18 cellular contexts compared by ENCODE assay signal in genomic region chr11:18054511-18055103, GRCh38. TPM values are rescaled to one million over a fixed set of nuclear protein-coding genes. Genes with fewer than 3 reads are reported as not detected.
"Had no signal": no experiment of that assay in that cellular context is flagged by ENCODE, and none has a peak within 500 bp of the region (broad histone marks: within the 10 kb centered on the region; RNA-seq: fewer than 3 reads in every experiment).

No MANE protein-coding gene starts in this region.

- H3K9me3 ChIP-seq: lower lobe of right lung, pancreas, right lobe of liver, transverse colon, upper lobe of right lung, uterus had no signal

- FAIRE-seq: keratinocyte had no signal

- H3K4me3 ChIP-seq: dorsolateral prefrontal cortex, lower lobe of right lung, pancreas, right lobe of liver, transverse colon, upper lobe of right lung, uterus had no signal

- H3K27me3 Mint-ChIP-seq: stimulated activated naive B cell treated with anti-CD40 and anti-IgM and Interleukin-4, amounts not matched to agents 10 μg/mL and 1 μg/mL and 100 μg/mL, for 72 hours; stimulated activated naive CD8-positive, alpha-beta T cell treated with anti-CD3 and anti-CD28 coated beads, Interleukin-15, Interleukin-2, amounts not matched to agents 100 ng/mL and 50 ng/mL, for 24 hours had no signal

- H3K4me3 Mint-ChIP-seq: natural killer cell; stimulated activated naive B cell treated with anti-CD40 and anti-IgM and Interleukin-4, amounts not matched to agents 10 μg/mL and 1 μg/mL and 100 μg/mL, for 72 hours; stimulated activated naive CD8-positive, alpha-beta T cell treated with anti-CD3 and anti-CD28 coated beads, Interleukin-15, Interleukin-2, amounts not matched to agents 100 ng/mL and 50 ng/mL, for 24 hours had no signal

- H3K36me3 ChIP-seq: lower lobe of right lung, pancreas, right lobe of liver, transverse colon, upper lobe of right lung, uterus had no signal

- H3K4me1 ChIP-seq: lower lobe of right lung, pancreas, right lobe of liver, transverse colon, upper lobe of right lung, uterus had no signal

- H3K27ac Mint-ChIP-seq: natural killer cell; stimulated activated naive B cell treated with anti-CD40 and anti-IgM and Interleukin-4, amounts not matched to agents 10 μg/mL and 1 μg/mL and 100 μg/mL, for 72 hours; stimulated activated naive CD8-positive, alpha-beta T cell treated with anti-CD3 and anti-CD28 coated beads, Interleukin-15, Interleukin-2, amounts not matched to agents 100 ng/mL and 50 ng/mL, for 24 hours had no signal

- DNase-seq: dorsolateral prefrontal cortex; effector CD4-positive, alpha-beta T cell; hypothalamus; left ventricle myocardium superior; lower lobe of right lung; natural killer cell; occipital lobe; pancreas; right lobe of liver; stimulated activated CD4-positive, alpha-beta T cell treated with anti-CD3 and anti-CD28 coated beads, Interleukin-15, amount 100 ng/mL, for 24 hours; stimulated activated CD4-positive, alpha-beta T cell treated with anti-CD3 and anti-CD28 coated beads, Interleukin-2, amount 100 ng/mL, for 48 hours; stimulated activated naive B cell treated with anti-CD40 and anti-IgM and Interleukin-4, amounts not matched to agents 10 μg/mL and 1 μg/mL and 100 μg/mL, for 72 hours; transverse colon; upper lobe of right lung; uterus had no signal

- ATAC-seq: left ventricle myocardium superior; lower lobe of right lung; natural killer cell; pancreas; right lobe of liver; stimulated activated naive B cell treated with anti-CD40 and anti-IgM and Interleukin-4, amounts not matched to agents 10 μg/mL and 1 μg/mL and 100 μg/mL, for 72 hours; upper lobe of right lung had no signal

- H3K9me3 Mint-ChIP-seq: natural killer cell; stimulated activated naive B cell treated with anti-CD40 and anti-IgM and Interleukin-4, amounts not matched to agents 10 μg/mL and 1 μg/mL and 100 μg/mL, for 72 hours; stimulated activated naive CD8-positive, alpha-beta T cell treated with anti-CD3 and anti-CD28 coated beads, Interleukin-15, Interleukin-2, amounts not matched to agents 100 ng/mL and 50 ng/mL, for 24 hours had no signal

- H3K36me3 Mint-ChIP-seq: natural killer cell had no signal

- H3K27ac ChIP-seq: dorsolateral prefrontal cortex, lower lobe of right lung, pancreas, right lobe of liver, transverse colon, upper lobe of right lung, uterus had no signal

- H3K4me1 Mint-ChIP-seq: natural killer cell had no signal

- H3K27me3 ChIP-seq: dorsolateral prefrontal cortex, pancreas, right lobe of liver, transverse colon, upper lobe of right lung, uterus had no signal

RNA-seq across cellular contexts. Expression of gene TPH1, which starts 8.5 kb away (rescaled TPM):
- total RNA-seq: left ventricle myocardium superior, myocyte had no signal
